Comparison of ENCODE assay signal across 8 cellular contexts in genomic region chr6:125789576-125790402, GRCh38. TPM values are rescaled to one million over a fixed set of nuclear protein-coding genes. Genes with fewer than 3 reads are reported as not detected.
DNase-seq lines count a peak whose midpoint lies in the region; ATAC-seq and TF ChIP-seq lines count a peak whose summit lies in the region.

No MANE protein-coding gene starts in this region.

- H3K4me3 ChIP-seq in BLaER1 (peak overlapping the region; percentile 93), esophagus muscularis mucosa (peak overlapping the region; percentile 87 to 91 (median 90)), tibial nerve (peak overlapping the region; percentile 77 to 94 (median 88))

- TF ChIP-seq EP300 in esophagus muscularis mucosa (IDR thresholded peaks at IDR 0.05) (no peak), tibial nerve (IDR thresholded peaks at IDR 0.05) (no peak)

- WGBS in esophagus muscularis mucosa: 18% methylated on average over 13 of the region's 21 CpGs
- whole genome bisulfite sequencing in tibial nerve, 2 donors: 10 to 12% methylated on average over 20 to 21 of the region's 21 CpGs

- TF ChIP-seq CTCF in esophagus muscularis mucosa (IDR thresholded peaks at IDR 0.05): no peak
- TF ChIP-seq CTCF in tibial nerve (IDR thresholded peaks at IDR 0.05): peak in 1 of 5 experiments; percentile 2

- H3K27ac ChIP-seq in BLaER1 (peak overlapping the region; percentile 97), esophagus muscularis mucosa (replicated peaks in 1 of 4) (peak overlapping the region; percentile 92 to 99 (median 96)), tibial nerve (peak overlapping the region; percentile 95 to 99 (median 97))

- H3K9me3 ChIP-seq in BLaER1 (no peaks in the 10 kb centered on the region), esophagus muscularis mucosa (no peaks in the 10 kb centered on the region), tibial nerve (no peaks in the 10 kb centered on the region)

- H3K27me3 ChIP-seq in BLaER1 (no peaks in the 10 kb centered on the region), esophagus muscularis mucosa (no peaks in the 10 kb centered on the region), tibial nerve (no peaks in the 10 kb centered on the region)

- H3K36me3 ChIP-seq in BLaER1 (no peaks in the 10 kb centered on the region; the same call in 1 of the 2 replicates), esophagus muscularis mucosa (no peaks in the 10 kb centered on the region), tibial nerve (no peaks in the 10 kb centered on the region)

- H4K20me1 ChIP-seq in BLaER1: peaks cover 6% of the 10 kb centered on the region; the same call in 1 of the 2 replicates

- peak; percentile 91 for DNase-seq in NCI-H69 (lab: John Stamatoyannopoulos, UW)
- peak; percentile 18 for DNase-seq in activated T-cell treated with anti-CD3 and anti-CD28 coated beads for 4 hours
- no peak for DNase-seq in esophagus muscularis mucosa (ENCODE audit: extremely low spot score)
- peak; percentile 56 for DNase-seq in myocyte (ENCODE audit: low read depth)
- DNase-seq in tibial nerve (ENCODE audit: low spot score in 2 of 2): peak in 1 of 2 donors; percentile 55

- H3K4me2 ChIP-seq in BLaER1: peak overlapping the region; percentile 90

- H3K4me1 ChIP-seq in BLaER1 (peaks cover 37% of the 10 kb centered on the region), esophagus muscularis mucosa (peaks cover 15 to 39% (median 28%) of the 10 kb centered on the region in 4 donors), tibial nerve (peaks cover 0 to 53% (median 38%) of the 10 kb centered on the region in 4 donors)

- TF ChIP-seq POLR2A in esophagus muscularis mucosa (IDR thresholded peaks at IDR 0.05; ENCODE audit: low read depth) (no peak), tibial nerve (IDR thresholded peaks at IDR 0.05) (peak in 1 of 2 donors; percentile 15)

- peak overlapping the region; percentile 93 for H3K9ac ChIP-seq in BLaER1

- peak; percentile 10 for ATAC-seq in GM19324 (IDR thresholded peaks at IDR 0.05; ENCODE audit: low FRiP score, unreplicated experiment)
- peak; percentile 8 for ATAC-seq in HG03457 (IDR thresholded peaks at IDR 0.05; ENCODE audit: unreplicated experiment)

- intact Hi-C loops in esophagus muscularis mucosa (cut with DNase I): loop anchor here (2.0 kb wide), 1 partner anchor 167 kb away; the partner anchor contains the start of gene HINT3

RNA-seq across cellular contexts. Expression of gene NCOA7, which starts 1.0 kb away (rescaled TPM):
- 10 to 100 TPM; 15.4 to 29.0 (median 19.9) TPM for total RNA-seq in esophagus muscularis mucosa
- 7.8 and 8.5 TPM in 2 replicates for total RNA-seq in myocyte
- polyA plus RNA-seq in myocyte (2012): 13.5 TPM
- 10 to 100 TPM; 38.7 to 86.7 (median 59.7) TPM for total RNA-seq in tibial nerve

RNA-seq across cellular contexts. Expression of gene HEY2, which starts 40.4 kb away (rescaled TPM):
- total RNA-seq in esophagus muscularis mucosa (1 to 10 TPM; 1.7 to 3.1 (median 2.3) TPM), myocyte (0.08 TPM in 1 of 2 replicates, not detected in the other), tibial nerve (1 to 10 TPM; 1.5 to 7.3 (median 4.3) TPM)
- polyA plus RNA-seq in myocyte (2012): not detected
